Comparison of ENCODE assay signal across 8 cellular contexts in the genomic region with DNA sequence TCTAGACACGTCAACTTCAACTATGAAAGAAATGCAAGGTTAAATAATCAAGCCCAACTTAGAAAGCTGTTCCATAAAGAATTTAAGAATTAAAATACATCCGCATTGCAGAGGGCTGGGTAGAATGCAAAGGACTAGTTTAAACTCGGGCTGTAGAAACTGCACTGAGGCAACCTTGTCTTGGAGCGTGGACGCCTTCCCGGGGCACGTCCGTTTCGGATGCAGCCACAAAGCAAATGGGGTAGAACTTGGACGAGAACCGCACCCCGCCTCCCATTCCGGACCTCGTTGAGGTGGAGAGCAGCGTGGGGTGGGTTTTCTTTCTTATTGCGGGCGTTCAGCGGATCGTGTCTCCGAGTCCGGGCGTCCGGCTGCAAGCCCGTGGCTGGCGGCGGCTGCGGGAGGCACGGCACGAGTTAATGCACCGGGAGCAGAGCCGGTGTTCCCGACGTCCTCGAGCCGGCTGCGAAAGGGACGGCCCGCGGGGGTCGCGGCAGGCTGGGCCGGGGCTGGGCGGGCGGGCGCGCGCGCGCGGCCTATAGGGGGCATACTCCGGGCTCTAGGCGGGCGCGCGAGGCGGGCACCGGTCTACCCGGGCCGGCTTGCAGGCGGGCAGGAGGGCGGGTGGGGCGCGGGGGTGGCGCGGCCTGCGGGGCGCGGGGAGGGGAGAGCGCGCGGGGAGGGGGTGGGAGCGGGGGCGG. TPM values are rescaled to one million over a fixed set of nuclear protein-coding genes. Genes with fewer than 3 reads are reported as not detected.
DNase-seq lines count a peak whose midpoint lies in the region; ATAC-seq and TF ChIP-seq lines count a peak whose summit lies in the region.

No MANE protein-coding gene starts in this region.

- no peaks in the 10 kb centered on the region for H3K9me3 Mint-ChIP-seq in progenitor cell of endocrine pancreas (ENCODE audit: low read depth)

- H3K27ac Mint-ChIP-seq in progenitor cell of endocrine pancreas = peak overlapping the region; percentile 99

- H3K36me3 ChIP-seq in SJSA1 = peaks cover 3% of the 10 kb centered on the region; the same call in 1 of the 2 replicates
- no peaks in the 10 kb centered on the region for H3K36me3 ChIP-seq in adipocyte (ENCODE audit: control insufficient read depth, insufficient read depth, low read length, severe bottlenecking)
- H3K36me3 ChIP-seq in upper lobe of right lung = no peaks in the 10 kb centered on the region

- ATAC-seq in HG03342 (IDR thresholded peaks at IDR 0.05; ENCODE audit: unreplicated experiment) (peak; percentile 9), left cardiac atrium (no peak), upper lobe of right lung (peak; percentile 3)

- intact Hi-C loops in left cardiac atrium (cut with DNase I) = loop anchor here (5.0 to 10.0 kb wide), 3 partner anchors 139 to 373 kb away; no protein-coding TSS in a partner anchor
- intact Hi-C loops in upper lobe of right lung (cut with DNase I) = no loop called here

- DNase-seq in SHP77 (lab: John Stamatoyannopoulos, UW) = peak; percentile 22 to 67
- no peak for DNase-seq in SHP77 treated with DMSO at 0.1 percent for 48 hours (lab: John Stamatoyannopoulos, UW)
- DNase-seq in SJSA1 (ENCODE audit: low read depth in 1 of 2, low spot score in 2 of 2) = peak; percentile 64 to 69
- DNase-seq in adipocyte (ENCODE audit: low read depth) = peak; percentile 76
- DNase-seq in left cardiac atrium = peak; percentile 66
- peak; percentile 48 for DNase-seq in progenitor cell of endocrine pancreas (ENCODE audit: low spot score, unreplicated experiment)
- DNase-seq in upper lobe of right lung = peak; percentile 86

- H3K27me3 Mint-ChIP-seq in progenitor cell of endocrine pancreas = no peaks in the 10 kb centered on the region

- H3K27me3 ChIP-seq in SJSA1 (replicated peaks) (no peaks in the 10 kb centered on the region), adipocyte (replicated peaks; ENCODE audit: control insufficient read depth, insufficient read depth, low read length) (no peaks in the 10 kb centered on the region), upper lobe of right lung (no peaks in the 10 kb centered on the region)

- H3K4me1 Mint-ChIP-seq in progenitor cell of endocrine pancreas (ENCODE audit: low read depth) = peaks cover 22% of the 10 kb centered on the region

- TF ChIP-seq CTCF in progenitor cell of endocrine pancreas (IDR thresholded peaks at IDR 0.05; ENCODE audit: unreplicated experiment) = peak; percentile 47
- TF ChIP-seq CTCF in upper lobe of right lung (IDR thresholded peaks at IDR 0.05) = peak; percentile 16

- peak overlapping the region; percentile 43; the same call in 1 of the 2 replicates for H3K27ac ChIP-seq in SJSA1
- H3K27ac ChIP-seq in upper lobe of right lung = peak overlapping the region; percentile 89

- peaks cover 24% of the 10 kb centered on the region for H3K4me1 ChIP-seq in SJSA1 (replicated peaks)
- peaks cover 30% of the 10 kb centered on the region for H3K4me1 ChIP-seq in adipocyte (ENCODE audit: control insufficient read depth, insufficient read depth, low read length)
- H3K4me1 ChIP-seq in upper lobe of right lung = peaks cover 36% of the 10 kb centered on the region

- 0 out of 2 replicates have a peak, but pooled peaks cover 3% of the 10 kb centered on the region for H3K9me3 ChIP-seq in SJSA1 (replicated peaks)
- no peaks in the 10 kb centered on the region for H3K9me3 ChIP-seq in adipocyte (ENCODE audit: control insufficient read depth, low read length)
- no peaks in the 10 kb centered on the region for H3K9me3 ChIP-seq in upper lobe of right lung

- peaks cover 3% of the 10 kb centered on the region for H3K36me3 Mint-ChIP-seq in progenitor cell of endocrine pancreas (ENCODE audit: insufficient read depth)

- H3K9ac ChIP-seq in adipocyte (ENCODE audit: low read length) = peak overlapping the region; percentile 96

- H3K4me3 Mint-ChIP-seq in progenitor cell of endocrine pancreas (ENCODE audit: low read depth) = peak overlapping the region; percentile 100

- H3K4me3 ChIP-seq in SJSA1 (peak overlapping the region; percentile 81), adipocyte (ENCODE audit: low read length) (peak overlapping the region; percentile 99), upper lobe of right lung (peak overlapping the region; percentile 91)

RNA-seq across cellular contexts. Expression of gene JARID2, which starts 2.0 kb away (rescaled TPM):
- total RNA-seq in SJSA1 (2014; rRNA removed; shearing (Covaris generic)) = 5.1 and 7.0 TPM in 2 replicates
- total RNA-seq in left cardiac atrium = 1 to 10 TPM; 7.9 to 8.6 TPM
- 60.9 and 65.6 TPM in 2 replicates for total RNA-seq in progenitor cell of endocrine pancreas
- 15.1 TPM for total RNA-seq in upper lobe of right lung

Comparison
In these comparisons a context has a peak if more than half of its experiments do, and no peak if none do; other contexts are left out.
1. ATAC-seq: peak in HG03342 (single experiment) and upper lobe of right lung (single experiment); none in left cardiac atrium (0 of 2).
2. Peak in every context shown above with its lines, with median percentiles within 50 percentile points of each other: H3K4me3 ChIP-seq.